ENCODE assay signal across 26 cellular contexts in genomic region chr17:51745993-51746392, GRCh38.
DNase-seq lines count a peak whose midpoint lies in the region; ATAC-seq and TF ChIP-seq lines count a peak whose summit lies in the region.
"Had no signal": no experiment of that assay in that cellular context is flagged by ENCODE, and none has a peak within 500 bp of the region (broad histone marks: within the 10 kb centered on the region; RNA-seq: fewer than 3 reads in every experiment).

No MANE protein-coding gene starts in this region.

- H3K36me3 Mint-ChIP-seq in nephron (ENCODE audit: low read depth) = no peaks in the 10 kb centered on the region
- H3K36me3 Mint-ChIP-seq: activated naive CD8-positive, alpha-beta T cell treated with anti-CD3 and anti-CD28 coated beads, Interleukin-2, amount 10 ng/mL, durations not matched to agents 7 days and 5 days; natural killer cell; stimulated activated memory B cell treated with anti-CD40 and anti-IgM and Interleukin-4, amounts not matched to agents 10 μg/mL and 1 μg/mL and 100 μg/mL, for 72 hours had no signal

- peaks cover 31% of the 10 kb centered on the region for H3K4me1 ChIP-seq in mammary epithelial cell (ENCODE audit: insufficient read depth, low read length)
- H3K4me1 ChIP-seq: BLaER1, right lobe of liver had no signal

- no TSS peak for BruUV-seq in mammary epithelial cell (replicated peaks; lab: Mats Ljungman, UMichigan)

- in situ Hi-C loops in mammary epithelial cell (cut with MboI; ENCODE audit: low sequenced_read_pairs in 2 of 2) = loop anchor here in 1 of 2 donors (25.0 kb wide), 1 partner anchor 159 kb away; no protein-coding TSS in a partner anchor

- no peaks in the 10 kb centered on the region for H3K36me3 ChIP-seq in mammary epithelial cell (ENCODE audit: insufficient read depth, low read length)
- H3K36me3 ChIP-seq: BLaER1, right lobe of liver had no signal

- no peaks in the 10 kb centered on the region for H3K27me3 ChIP-seq in mammary epithelial cell (ENCODE audit: insufficient read depth, low read length)
- H3K27me3 ChIP-seq: BLaER1, right lobe of liver had no signal

- peaks cover 4% of the 10 kb centered on the region for H3K27me3 Mint-ChIP-seq in nephron (ENCODE audit: low read depth)
- H3K27me3 Mint-ChIP-seq: stimulated activated memory B cell treated with anti-CD40 and anti-IgM and Interleukin-4, amounts not matched to agents 10 μg/mL and 1 μg/mL and 100 μg/mL, for 72 hours had no signal

- H3K27ac Mint-ChIP-seq in nephron = peak overlapping the region in 2 of 3 experiments; percentile 6 to 84
- H3K27ac Mint-ChIP-seq: activated naive CD8-positive, alpha-beta T cell treated with anti-CD3 and anti-CD28 coated beads, Interleukin-2, amount 10 ng/mL, durations not matched to agents 7 days and 5 days; natural killer cell; stimulated activated memory B cell treated with anti-CD40 and anti-IgM and Interleukin-4, amounts not matched to agents 10 μg/mL and 1 μg/mL and 100 μg/mL, for 72 hours had no signal

- peak overlapping the region; percentile 26 for H3K4me2 ChIP-seq in mammary epithelial cell (ENCODE audit: insufficient read depth, low read depth, low read length)
- H3K4me2 ChIP-seq: BLaER1 had no signal

- TF ChIP-seq CTCF in mammary epithelial cell (conservative IDR thresholded peaks at IDR 0.05 in 1 of 2, IDR thresholded peaks at IDR 0.05 in 1 of 2; ENCODE audit: extremely low read depth in 1 of 2, insufficient read depth in 1 of 2, low read depth in 1 of 2, low read length in 2 of 2) (no peak), nephron (IDR thresholded peaks at IDR 0.05; ENCODE audit: unreplicated experiment in 3 of 3) (no peak)

- no peak overlapping the region for H3K4me3 Mint-ChIP-seq in nephron
- H3K4me3 Mint-ChIP-seq: activated naive CD8-positive, alpha-beta T cell treated with anti-CD3 and anti-CD28 coated beads, Interleukin-2, amount 10 ng/mL, durations not matched to agents 7 days and 5 days; central memory CD8-positive, alpha-beta T cell; natural killer cell; stimulated activated memory B cell treated with anti-CD40 and anti-IgM and Interleukin-4, amounts not matched to agents 10 μg/mL and 1 μg/mL and 100 μg/mL, for 72 hours had no signal

- no peak for ATAC-seq in HG03457 (IDR thresholded peaks at IDR 0.05; ENCODE audit: unreplicated experiment)
- no peak for ATAC-seq in HG02763 (IDR thresholded peaks at IDR 0.05; ENCODE audit: unreplicated experiment)
- no peak for ATAC-seq in GM21528 (IDR thresholded peaks at IDR 0.05; ENCODE audit: low FRiP score, unreplicated experiment)
- ATAC-seq: GM12878; left ventricle myocardium superior; natural killer cell; right lobe of liver; Right ventricle myocardium inferior; stimulated activated memory B cell treated with anti-CD40 and anti-IgM and Interleukin-4, amounts not matched to agents 10 μg/mL and 1 μg/mL and 100 μg/mL, for 72 hours had no signal

- peak overlapping the region; percentile 59 for H3K27ac ChIP-seq in mammary epithelial cell (ENCODE audit: insufficient read depth, low read depth, low read length)
- H3K27ac ChIP-seq: BLaER1, right lobe of liver, VCaP had no signal

- intact Hi-C loops in mammary epithelial cell (cut with micrococcal nuclease) = no loop called here

- DNase-seq in DMS153 treated with DMSO at 0.1 percent for 48 hours (lab: John Stamatoyannopoulos, UW; ENCODE audit: unreplicated experiment) = peak; percentile 70
- DNase-seq in NCI-H345 treated with DMSO at 0.1 percent for 48 hours (lab: John Stamatoyannopoulos, UW; ENCODE audit: unreplicated experiment) = peak; percentile 37
- DNase-seq in mammary epithelial cell = peak; percentile 71
- DNase-seq in medulla oblongata (ENCODE audit: extremely low spot score) = no peak
- DNase-seq: ACHN; activated CD4-positive, alpha-beta T cell treated with anti-CD3 and anti-CD28 coated beads for 4 hours; activated CD8-positive, alpha-beta memory T cell treated with anti-CD3 and anti-CD28 coated beads for 24 hours; activated effector memory CD4-positive, alpha-beta T cell treated with anti-CD3 and anti-CD28 coated beads, Interleukin-2, amount 50 U/mL, for 16 hours; activated naive CD8-positive, alpha-beta T cell treated with anti-CD3 and anti-CD28 coated beads, Interleukin-2, amount 10 ng/mL, durations not matched to agents 7 days and 5 days; COR-L47; glutamatergic neuron; left ventricle myocardium superior; natural killer cell; right lobe of liver; stimulated activated CD4-positive, alpha-beta T cell treated with anti-CD3 and anti-CD28 coated beads, Interleukin-2, amount 100 ng/mL, for 48 hours; T-helper 9 cell had no signal

- H2AFZ ChIP-seq in mammary epithelial cell (ENCODE audit: low read depth, low read length) = peak overlapping the region; percentile 77

- H4K20me1 ChIP-seq in mammary epithelial cell (ENCODE audit: insufficient read depth, low read length) = no peaks in the 10 kb centered on the region
- H4K20me1 ChIP-seq: BLaER1 had no signal

- peaks cover 18% of the 10 kb centered on the region for H3K4me1 Mint-ChIP-seq in nephron
- H3K4me1 Mint-ChIP-seq: central memory CD8-positive, alpha-beta T cell; stimulated activated memory B cell treated with anti-CD40 and anti-IgM and Interleukin-4, amounts not matched to agents 10 μg/mL and 1 μg/mL and 100 μg/mL, for 72 hours had no signal

- no peaks in the 10 kb centered on the region for H3K79me2 ChIP-seq in mammary epithelial cell (ENCODE audit: insufficient read depth, low read length)

- no peaks in the 10 kb centered on the region for H3K9me3 ChIP-seq in mammary epithelial cell (replicated peaks; ENCODE audit: insufficient read depth, low read length)
- H3K9me3 ChIP-seq: BLaER1, right lobe of liver had no signal

- no peak overlapping the region for H3K4me3 ChIP-seq in mammary epithelial cell (replicated peaks in 1 of 3; ENCODE audit: insufficient read depth in 1 of 3, low read depth in 2 of 3, low read length in 3 of 3)
- H3K4me3 ChIP-seq: BLaER1, GM12878, right lobe of liver had no signal

- CTCF ChIA-PET in mammary epithelial cell (lab: Charles Lee; ENCODE audit: low non-redundant PET) = no interaction called here

- 7% methylated on average over 2 of the region's 2 CpGs for WGBS in mammary epithelial cell (ENCODE audit: low coverage, missing lambda C conversion rate)

- dilution Hi-C loops in mammary epithelial cell (cut with HindIII; ENCODE audit: low sequenced_read_pairs) = no loop called here

- no peaks in the 10 kb centered on the region for H3K9me3 Mint-ChIP-seq in nephron
- H3K9me3 Mint-ChIP-seq: activated naive CD8-positive, alpha-beta T cell treated with anti-CD3 and anti-CD28 coated beads, Interleukin-2, amount 10 ng/mL, durations not matched to agents 7 days and 5 days; central memory CD8-positive, alpha-beta T cell; natural killer cell; stimulated activated memory B cell treated with anti-CD40 and anti-IgM and Interleukin-4, amounts not matched to agents 10 μg/mL and 1 μg/mL and 100 μg/mL, for 72 hours had no signal

- H3K9ac ChIP-seq in mammary epithelial cell (ENCODE audit: insufficient read depth, low read length) = no peak overlapping the region
- H3K9ac ChIP-seq: BLaER1 had no signal
